In the genomic region with DNA sequence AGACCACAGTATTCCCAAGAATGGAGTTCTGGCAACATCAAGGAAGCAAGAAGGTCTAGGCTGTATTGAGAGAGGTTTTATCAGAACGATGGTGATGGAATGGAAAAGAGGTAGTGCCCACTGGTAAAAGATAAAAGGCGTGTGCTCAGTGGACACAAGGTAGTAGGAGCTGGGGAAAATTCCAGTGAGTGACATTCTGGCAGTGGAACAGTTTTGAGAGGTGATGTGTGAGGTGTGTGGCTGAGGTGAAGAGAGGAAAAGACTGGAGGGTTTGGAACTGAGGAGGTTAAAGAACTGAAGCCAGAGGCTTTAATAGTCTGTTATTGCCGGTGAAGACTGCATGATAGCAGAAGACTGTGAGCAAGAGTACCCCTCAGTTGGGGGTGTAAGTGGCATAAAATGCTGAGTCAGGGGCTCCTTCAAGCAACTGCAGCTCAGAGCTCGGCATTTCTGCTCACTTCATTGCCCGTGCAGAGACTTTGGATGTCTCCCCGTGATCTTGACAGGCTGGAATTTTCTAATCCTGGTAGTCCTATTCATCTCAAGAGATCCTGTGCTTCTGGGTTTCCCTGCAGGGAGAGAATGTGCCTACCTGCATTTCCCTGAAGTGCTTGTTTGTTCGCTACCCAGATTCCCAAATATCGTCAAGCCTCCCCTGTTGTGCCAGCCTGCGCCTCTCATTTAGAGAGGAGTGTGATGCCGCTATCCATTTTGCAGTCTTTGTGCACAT, we compare ENCODE assay signal across 22 cellular contexts.
A peak's percentile ranks its signal among the peaks of the same experiment; 100 is the strongest.
DNase-seq lines count a peak whose midpoint lies in the region; ATAC-seq and TF ChIP-seq lines count a peak whose summit lies in the region.
"Had no signal": no experiment of that assay in that cellular context is flagged by ENCODE, and none has a peak within 500 bp of the region (broad histone marks: within the 10 kb centered on the region; RNA-seq: fewer than 3 reads in every experiment).

No MANE protein-coding gene starts in this region.

- ATAC-seq in right cardiac atrium = no peak
- no peak for ATAC-seq in GM21526 (IDR thresholded peaks at IDR 0.05; ENCODE audit: low FRiP score, unreplicated experiment)
- no peak for ATAC-seq in GM18517 (IDR thresholded peaks at IDR 0.05; ENCODE audit: unreplicated experiment)
- ATAC-seq: activated CD8-positive, alpha-beta memory T cell treated with anti-CD3 and anti-CD28 coated beads, Interleukin-2, amount 10 ng/mL, durations not matched to agents 7 days and 5 days; GM12878; stimulated activated naive B cell treated with anti-CD40 and anti-IgM and Interleukin-4, amounts not matched to agents 10 μg/mL and 1 μg/mL and 100 μg/mL, for 72 hours; T-cell had no signal

- WGBS in right cardiac atrium = 31% methylated on average over 10 of the region's 10 CpGs

- TF ChIP-seq CTCF in WERI-Rb-1 (IDR thresholded peaks at IDR 0.05; ENCODE audit: low read depth, low read length) (no peak), progenitor cell of endocrine pancreas (IDR thresholded peaks at IDR 0.05; ENCODE audit: unreplicated experiment) (no peak), Peyer's patch (IDR thresholded peaks at IDR 0.05) (no peak)

- H3K4me1 ChIP-seq in right cardiac atrium (ENCODE audit: control insufficient read depth, insufficient read depth, low read length) (peaks cover 1% of the 10 kb centered on the region), Peyer's patch (no peaks in the 10 kb centered on the region)
- H3K4me1 ChIP-seq: thyroid gland had no signal

- TF ChIP-seq POLR2A in Peyer's patch (IDR thresholded peaks at IDR 0.05) = no peak

- H3K36me3 ChIP-seq in WERI-Rb-1 (no peaks in the 10 kb centered on the region), Peyer's patch (no peaks in the 10 kb centered on the region)
- H3K36me3 ChIP-seq: ovary, thyroid gland had no signal

- H3K27me3 Mint-ChIP-seq in progenitor cell of endocrine pancreas = peaks cover 3% of the 10 kb centered on the region

- intact Hi-C loops in right cardiac atrium (cut with DNase I) = no loop called here

- peak; percentile 8 for DNase-seq in NCI-H2029 (lab: John Stamatoyannopoulos, UW)
- DNase-seq in WERI-Rb-1 = peak; percentile 8
- DNase-seq in right cardiac atrium = no peak
- DNase-seq in progenitor cell of endocrine pancreas (ENCODE audit: low spot score, unreplicated experiment) = no peak
- DNase-seq in Peyer's patch = no peak
- DNase-seq: activated CD4-positive, alpha-beta T cell treated with anti-CD3 and anti-CD28 coated beads, Interleukin-2, amount 10 ng/mL, durations not matched to agents 24 days and 14 days; activated CD8-positive, alpha-beta memory T cell treated with anti-CD3 and anti-CD28 coated beads, Interleukin-2, amount 10 ng/mL, durations not matched to agents 7 days and 5 days; activated naive CD8-positive, alpha-beta T cell treated with anti-CD3 and anti-CD28 coated beads, Interleukin-2, amount 10 ng/mL, durations not matched to agents 7 days and 5 days; AML-193; CD8-positive, alpha-beta memory T cell; DMS79; NCI-H1048; NCI-H2081 treated with DMSO at 0.1 percent for 48 hours; SHP77; stimulated activated naive B cell treated with anti-CD40 and anti-IgM and Interleukin-4, amounts not matched to agents 10 μg/mL and 1 μg/mL and 100 μg/mL, for 72 hours; T-cell; thyroid gland had no signal

- H3K4me3 ChIP-seq in WERI-Rb-1 (ENCODE audit: low read depth, low read length) (no peak overlapping the region), right cardiac atrium (ENCODE audit: low read length) (peak overlapping the region; percentile 8), Peyer's patch (no peak overlapping the region)
- H3K4me3 ChIP-seq: GM12878, ovary, thyroid gland had no signal

- H3K27ac Mint-ChIP-seq in progenitor cell of endocrine pancreas = peak overlapping the region; percentile 34
- H3K27ac Mint-ChIP-seq: activated CD4-positive, alpha-beta T cell treated with anti-CD3 and anti-CD28 coated beads, Interleukin-2, amount 10 ng/mL, durations not matched to agents 24 days and 14 days; activated CD8-positive, alpha-beta memory T cell treated with anti-CD3 and anti-CD28 coated beads, Interleukin-2, amount 10 ng/mL, durations not matched to agents 7 days and 5 days; activated naive CD8-positive, alpha-beta T cell treated with anti-CD3 and anti-CD28 coated beads, Interleukin-2, amount 10 ng/mL, durations not matched to agents 7 days and 5 days; activated T-helper 2 cell treated with anti-CD3 and anti-CD28 coated beads, Interferon-gamma antibody, Interleukin-2, Interleukin-4, amounts not matched to agents 10 μg/mL and 5 μg/mL and 100 μg/mL, durations not matched to agents 14 hours and 24 hours and 36 hours; CD8-positive, alpha-beta memory T cell; stimulated activated naive B cell treated with anti-CD40 and anti-IgM and Interleukin-4, amounts not matched to agents 10 μg/mL and 1 μg/mL and 100 μg/mL, for 72 hours; T-cell had no signal

- H3K36me3 Mint-ChIP-seq in progenitor cell of endocrine pancreas (ENCODE audit: insufficient read depth) = no peaks in the 10 kb centered on the region
- H3K36me3 Mint-ChIP-seq: activated naive CD8-positive, alpha-beta T cell treated with anti-CD3 and anti-CD28 coated beads, Interleukin-2, amount 10 ng/mL, durations not matched to agents 7 days and 5 days; CD8-positive, alpha-beta memory T cell; stimulated activated naive B cell treated with anti-CD40 and anti-IgM and Interleukin-4, amounts not matched to agents 10 μg/mL and 1 μg/mL and 100 μg/mL, for 72 hours; T-cell had no signal

- H3K27me3 ChIP-seq in WERI-Rb-1 (ENCODE audit: insufficient read depth, low read depth, severe bottlenecking) (no peaks in the 10 kb centered on the region), right cardiac atrium (ENCODE audit: control insufficient read depth, insufficient read depth) (no peaks in the 10 kb centered on the region), Peyer's patch (no peaks in the 10 kb centered on the region)
- H3K27me3 ChIP-seq: ovary, thyroid gland had no signal

- H3K9me3 Mint-ChIP-seq in progenitor cell of endocrine pancreas (ENCODE audit: low read depth) = no peaks in the 10 kb centered on the region
- H3K9me3 Mint-ChIP-seq: activated CD4-positive, alpha-beta T cell treated with anti-CD3 and anti-CD28 coated beads, Interleukin-2, amount 10 ng/mL, durations not matched to agents 24 days and 14 days; activated naive CD8-positive, alpha-beta T cell treated with anti-CD3 and anti-CD28 coated beads, Interleukin-2, amount 10 ng/mL, durations not matched to agents 7 days and 5 days; activated T-helper 2 cell treated with anti-CD3 and anti-CD28 coated beads, Interferon-gamma antibody, Interleukin-2, Interleukin-4, amounts not matched to agents 10 μg/mL and 5 μg/mL and 100 μg/mL, durations not matched to agents 14 hours and 24 hours and 36 hours; CD8-positive, alpha-beta memory T cell; stimulated activated naive B cell treated with anti-CD40 and anti-IgM and Interleukin-4, amounts not matched to agents 10 μg/mL and 1 μg/mL and 100 μg/mL, for 72 hours; T-cell had no signal

- H3K27ac ChIP-seq in WERI-Rb-1 (no peak overlapping the region), right cardiac atrium (ENCODE audit: low read length) (no peak overlapping the region), Peyer's patch (no peak overlapping the region)
- H3K27ac ChIP-seq: ovary, thyroid gland had no signal

- H3K4me1 Mint-ChIP-seq in progenitor cell of endocrine pancreas (ENCODE audit: low read depth) = peaks cover 28% of the 10 kb centered on the region
- H3K4me1 Mint-ChIP-seq: activated naive CD8-positive, alpha-beta T cell treated with anti-CD3 and anti-CD28 coated beads, Interleukin-2, amount 10 ng/mL, durations not matched to agents 7 days and 5 days; CD8-positive, alpha-beta memory T cell; T-cell had no signal

- no peaks in the 10 kb centered on the region for H3K9me3 ChIP-seq in WERI-Rb-1 (ENCODE audit: severe bottlenecking)
- H3K9me3 ChIP-seq in right cardiac atrium (ENCODE audit: control insufficient read depth, low read length) = no peaks in the 10 kb centered on the region
- H3K9me3 ChIP-seq in Peyer's patch = no peaks in the 10 kb centered on the region
- H3K9me3 ChIP-seq: ovary, thyroid gland had no signal

- no peak overlapping the region for H3K4me3 Mint-ChIP-seq in progenitor cell of endocrine pancreas (ENCODE audit: low read depth)
- H3K4me3 Mint-ChIP-seq: activated CD4-positive, alpha-beta T cell treated with anti-CD3 and anti-CD28 coated beads, Interleukin-2, amount 10 ng/mL, durations not matched to agents 24 days and 14 days; activated CD8-positive, alpha-beta memory T cell treated with anti-CD3 and anti-CD28 coated beads, Interleukin-2, amount 10 ng/mL, durations not matched to agents 7 days and 5 days; activated naive CD8-positive, alpha-beta T cell treated with anti-CD3 and anti-CD28 coated beads, Interleukin-2, amount 10 ng/mL, durations not matched to agents 7 days and 5 days; CD8-positive, alpha-beta memory T cell; stimulated activated naive B cell treated with anti-CD40 and anti-IgM and Interleukin-4, amounts not matched to agents 10 μg/mL and 1 μg/mL and 100 μg/mL, for 72 hours; T-cell had no signal

Comparison
In these comparisons a context has a peak if more than half of its experiments do, and no peak if none do; other contexts are left out.
1. DNase-seq: peak in NCI-H2029 (single experiment) and WERI-Rb-1 (single experiment); none in right cardiac atrium (0 of 3), progenitor cell of endocrine pancreas (single experiment) and Peyer's patch (0 of 3).